Comparison of ENCODE assay signal across 8 cellular contexts in the genomic region with DNA sequence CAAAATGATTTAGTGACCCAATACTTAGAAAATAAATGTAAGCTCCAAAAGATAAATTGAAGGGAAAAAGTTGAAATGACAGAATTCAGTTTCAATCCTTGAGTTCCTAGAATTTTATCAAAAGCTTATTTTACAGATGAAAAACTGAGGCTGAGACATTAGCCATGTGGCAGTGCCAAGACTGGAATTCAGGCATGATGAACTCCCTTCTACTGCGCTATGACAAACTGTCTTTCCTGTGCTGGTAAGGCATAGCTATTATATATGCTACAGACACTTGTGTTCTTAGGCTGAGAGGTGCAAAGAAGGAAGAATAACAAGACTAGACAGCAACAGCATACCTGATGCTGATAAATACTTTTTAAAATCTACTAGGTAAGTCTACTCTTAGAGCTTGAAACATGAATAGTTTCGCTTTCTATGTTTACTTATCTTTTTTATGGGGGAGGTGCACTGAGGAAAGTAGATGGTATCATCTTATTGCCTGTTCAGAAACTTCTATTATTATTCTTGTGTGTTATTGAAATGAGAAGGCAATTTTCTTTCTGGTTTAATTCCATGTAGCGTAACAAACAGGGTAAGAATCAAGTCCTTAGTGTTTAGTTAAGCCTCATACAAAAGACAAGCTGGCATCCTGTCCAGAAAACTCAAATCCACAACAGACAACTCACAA. TPM values are rescaled to one million over a fixed set of nuclear protein-coding genes. Genes with fewer than 3 reads are reported as not detected.
DNase-seq lines count a peak whose midpoint lies in the region; ATAC-seq, FAIRE-seq and TF ChIP-seq lines count a peak whose summit lies in the region.

No MANE protein-coding gene starts in this region.

- TF ChIP-seq POLR2A in NB4 (IDR thresholded peaks at IDR 0.05; ENCODE audit: extremely low read depth, insufficient read length) (no peak), H1 (IDR thresholded peaks at IDR 0.05; ENCODE audit: control extremely low read depth in 1 of 2, low read depth in 2 of 2, low read length in 2 of 2) (no peak)

- H2BK15ac ChIP-seq in H1 (ENCODE audit: low read length): no peak overlapping the region

- POLR2A ChIA-PET in H1 (lab: Charles Lee; ENCODE audit: partially characterized antibody): interaction anchor here (0.6 kb wide), 1 partner anchor 9 kb away, joined by 3 read pairs; no protein-coding TSS in a partner anchor

- no peak for TF ChIP-seq CTCF in CD14-positive monocyte (IDR thresholded peaks at IDR 0.05)
- no peak for TF ChIP-seq CTCF in NB4 (IDR thresholded peaks at IDR 0.05; ENCODE audit: low read depth, low read length)
- no peak for TF ChIP-seq CTCF in H1 (IDR thresholded peaks at IDR 0.05; ENCODE audit: control extremely low read depth in 1 of 3, insufficient read depth in 1 of 3, low read depth in 1 of 3, low read length in 3 of 3)

- ATAC-seq in GM19328 (IDR thresholded peaks at IDR 0.05; ENCODE audit: unreplicated experiment): peak; percentile 24

- H4K91ac ChIP-seq in H1 (replicated peaks; ENCODE audit: insufficient read length, low read length): no peak overlapping the region
- no peak overlapping the region for H4K91ac ChIP-seq in trophoblast cell (ENCODE audit: low read depth, low read length)

- no peak overlapping the region for H2AK5ac ChIP-seq in H1 (ENCODE audit: low read depth, low read length)
- no peak overlapping the region for H2AK5ac ChIP-seq in trophoblast cell (ENCODE audit: low read length)

- H2BK5ac ChIP-seq in H1 (ENCODE audit: low read depth, low read length): no peak overlapping the region
- no peak overlapping the region for H2BK5ac ChIP-seq in trophoblast cell (ENCODE audit: low read depth, low read length, poor library complexity)

- no peak overlapping the region for H3K56ac ChIP-seq in H1 (replicated peaks; ENCODE audit: insufficient read length, low read depth, low read length)

- H3K4ac ChIP-seq in H1 (replicated peaks; ENCODE audit: insufficient read length, low read depth, low read length): no peak overlapping the region
- no peak overlapping the region for H3K4ac ChIP-seq in trophoblast cell (ENCODE audit: low read depth, low read length)

- H4K20me1 ChIP-seq in H1 (replicated peaks in 1 of 2; ENCODE audit: control insufficient read depth in 1 of 2, insufficient read depth in 2 of 2, low read length in 2 of 2): peaks cover 0 to 2% of the 10 kb centered on the region in 2 experiments

- H3K9ac ChIP-seq in H1 (replicated peaks in 1 of 4; ENCODE audit: extremely low read depth in 1 of 4, low read depth in 3 of 4, low read length in 3 of 4): peak overlapping the region in 3 of 4 experiments; percentile 43 to 99 (median 44); a peak in 3 of 7 replicates
- H3K9ac ChIP-seq in trophoblast cell (ENCODE audit: low read length): no peak overlapping the region

- no peak overlapping the region for H4K12ac ChIP-seq in trophoblast cell (ENCODE audit: low read depth, low read length)

- no peaks in the 10 kb centered on the region; the same call in 1 of the 2 replicates for H3K79me1 ChIP-seq in H1 (ENCODE audit: low read depth, low read length)
- H3K79me1 ChIP-seq in trophoblast cell (ENCODE audit: low read length): peaks cover 11% of the 10 kb centered on the region

- CTCF ChIA-PET in H1 (lab: Charles Lee; ENCODE audit: partially characterized antibody): interaction anchor here (0.9 to 1.6 kb wide), 2 partner anchors 28 to 36 kb away, joined by 3 to 7 read pairs; no protein-coding TSS in a partner anchor

- H2BK20ac ChIP-seq in H1 (ENCODE audit: low read length): no peak overlapping the region

- DNase-seq in CD14-positive monocyte (ENCODE audit: low spot score) (no peak), NB4 (ENCODE audit: low read depth) (no peak), H1 (ENCODE audit: low read depth in 1 of 2, low spot score in 2 of 2) (no peak), trophoblast cell (no peak), islet precursor cell (no peak), Ammon's horn (ENCODE audit: low spot score) (no peak)
- no peak for DNase-seq in stimulated activated CD8-positive, alpha-beta memory T cell treated with anti-CD3 and anti-CD28 coated beads, Interleukin-4, amount 100 ng/mL, for 48 hours

- no peak for FAIRE-seq in H1 (lab: Jason Lieb, UNC)

- H3K4me3 ChIP-seq in NB4 (ENCODE audit: low read depth, low read length): peak overlapping the region; percentile 79
- H3K4me3 ChIP-seq in H1 (ENCODE audit: extremely low read depth in 1 of 4, insufficient read depth in 2 of 4, low read depth in 3 of 4, low read length in 4 of 4): peak overlapping the region; percentile 69 to 100 (median 92); a peak in 5 of 8 replicates
- no peak overlapping the region for H3K4me3 ChIP-seq in trophoblast cell (ENCODE audit: low read depth, low read length)

- H3K23me2 ChIP-seq in H1 (ENCODE audit: low read depth, low read length): peaks cover 9% of the 10 kb centered on the region

- H3K9me3 ChIP-seq in H1 (ENCODE audit: insufficient read depth in 2 of 2, low read depth in 1 of 2, low read length in 1 of 2) (no peaks in the 10 kb centered on the region), trophoblast cell (ENCODE audit: insufficient read depth, low read depth, low read length) (no peaks in the 10 kb centered on the region)

- peaks cover 39% of the 10 kb centered on the region for H3K4me1 Mint-ChIP-seq in CD14-positive monocyte

- H3K23ac ChIP-seq in H1 (ENCODE audit: insufficient read length) (no peak overlapping the region), trophoblast cell (ENCODE audit: low read length) (no peak overlapping the region)

- H3K14ac ChIP-seq in H1 (ENCODE audit: insufficient read length): no peak overlapping the region
- H3K14ac ChIP-seq in trophoblast cell (ENCODE audit: low read length): no peak overlapping the region

- H4K8ac ChIP-seq in H1 (ENCODE audit: extremely low read depth, insufficient read depth, low read length): no peak overlapping the region
- H4K8ac ChIP-seq in trophoblast cell (ENCODE audit: low read depth, low read length): no peak overlapping the region

- H3K9me3 Mint-ChIP-seq in CD14-positive monocyte: peaks cover 0 to 4% (median 0%) of the 10 kb centered on the region in 7 donors

- H3K79me2 ChIP-seq in H1 (ENCODE audit: control insufficient read depth in 1 of 2, insufficient read depth in 2 of 2, low read length in 2 of 2) (peaks cover 5 to 27% of the 10 kb centered on the region in 2 experiments; a peak in 3 of 4 replicates), trophoblast cell (ENCODE audit: control insufficient read depth, insufficient read depth, low read length, poor library complexity) (peaks cover 10% of the 10 kb centered on the region)

- H3K27me3 ChIP-seq in H1 (replicated peaks in 1 of 4; ENCODE audit: control insufficient read depth in 3 of 4, extremely low read depth in 1 of 4, insufficient read depth in 3 of 4, low read length in 3 of 4) (no peaks in the 10 kb centered on the region), trophoblast cell (ENCODE audit: insufficient read depth, low read length) (no peaks in the 10 kb centered on the region)

- H2BK120ac ChIP-seq in H1 (replicated peaks; ENCODE audit: low read depth, low read length) (no peak overlapping the region), trophoblast cell (ENCODE audit: insufficient read depth, low read length, poor library complexity) (no peak overlapping the region)

- WGBS in H1 (ENCODE audit: extremely low coverage in 1 of 2, insufficient coverage in 1 of 2, insufficient read length in 1 of 2, insufficient replicate concordance in 2 of 2, low coverage in 1 of 2, low lambda C conversion rate in 2 of 2, missing lambda C conversion rate in 1 of 2), 2 experiments: 87% methylated on average over 3 of the region's 3 CpGs; no CpG with 5 or more reads in 1 of the 2 experiments
- no CpG with 5 or more reads among the region's 3 CpGs for WGBS in trophoblast cell (ENCODE audit: extremely low coverage, insufficient coverage, insufficient read length)

- no peak overlapping the region for H2BK12ac ChIP-seq in H1 (ENCODE audit: low read depth, low read length)
- H2BK12ac ChIP-seq in trophoblast cell (ENCODE audit: low read length): no peak overlapping the region

- no peak for TF ChIP-seq RAD21 in H1 (IDR thresholded peaks at IDR 0.05 in 1 of 2, conservative IDR thresholded peaks at IDR 0.05 in 1 of 2; ENCODE audit: low read depth in 2 of 2, low read length in 2 of 2)

- TF ChIP-seq EP300 in H1 (IDR thresholded peaks at IDR 0.05; ENCODE audit: borderline replicate concordance in 1 of 2, low read depth in 2 of 2, low read length in 2 of 2): no peak

- H3K36me3 ChIP-seq in H1 (ENCODE audit: control insufficient read depth in 2 of 4, insufficient read depth in 4 of 4, low read length in 3 of 4): no peaks in the 10 kb centered on the region
- H3K36me3 ChIP-seq in trophoblast cell (ENCODE audit: control insufficient read depth in 1 of 2, insufficient read depth in 2 of 2, low read length in 2 of 2): no peaks in the 10 kb centered on the region

- peaks cover 0 to 2% (median under 1%) of the 10 kb centered on the region in 3 donors for H3K27me3 Mint-ChIP-seq in CD14-positive monocyte (ENCODE audit: low read depth in 3 of 3)

- peaks cover 0 to 3% (median 1%) of the 10 kb centered on the region in 4 experiments; a peak in 2 of 7 replicates for H3K4me1 ChIP-seq in H1 (replicated peaks in 1 of 4; ENCODE audit: control insufficient read depth in 3 of 4, insufficient read depth in 4 of 4, low read length in 3 of 4)
- H3K4me1 ChIP-seq in trophoblast cell (ENCODE audit: control insufficient read depth in 1 of 2, insufficient read depth in 2 of 2, low read length in 2 of 2): peaks cover 4 to 6% of the 10 kb centered on the region in 2 experiments

- peak overlapping the region; percentile 92 to 98 for H3K4me3 Mint-ChIP-seq in CD14-positive monocyte

- H3K27ac Mint-ChIP-seq in CD14-positive monocyte: peak overlapping the region; percentile 97 to 99 (median 98)

- H3K27ac ChIP-seq in H1 (ENCODE audit: low read depth, low read length) (no peak overlapping the region), trophoblast cell (ENCODE audit: low read depth, low read length) (no peak overlapping the region)

- H4K5ac ChIP-seq in H1 (ENCODE audit: insufficient read length, low read depth, low read length): no peak overlapping the region

- H3K18ac ChIP-seq in H1 (ENCODE audit: extremely low read depth, low read length) (no peak overlapping the region), trophoblast cell (ENCODE audit: low read length) (no peak overlapping the region)

- H3K36me3 Mint-ChIP-seq in CD14-positive monocyte: peaks cover 11% of the 10 kb centered on the region in 2 donors

- peak overlapping the region; percentile 58 to 93 for H3K4me2 ChIP-seq in H1 (ENCODE audit: insufficient read depth in 1 of 2, low read depth in 2 of 2, low read length in 2 of 2)
- H3K4me2 ChIP-seq in trophoblast cell (ENCODE audit: low read length): peak overlapping the region; percentile 66

- intact Hi-C loops in CD14-positive monocyte (cut with micrococcal nuclease): loop anchor here (5.0 to 10.0 kb wide), 3 partner anchors 152 to 755 kb away; partner anchors contain the start of genes HS1BP3 (in 1 of the 2) and LAPTM4A (in 1 of the 2)

- H2AFZ ChIP-seq in H1 (ENCODE audit: low read length): no peak overlapping the region
- H2AFZ ChIP-seq in trophoblast cell (ENCODE audit: insufficient read depth, low read length, poor library complexity): no peak overlapping the region

RNA-seq across cellular contexts. Expression of gene TTC32, which starts 1.8 kb away (rescaled TPM):
- polyA plus RNA-seq in CD14-positive monocyte: 10 to 100 TPM; 17.6 to 20.1 TPM
- 6.7 and 8.7 TPM in 2 replicates for total RNA-seq in H1 (2021; fragmentation: NEBNext Ultra II Directional; extraction: Animal tissue kit (Norgen Biotek cat#: 25700))
- polyA plus RNA-seq in H1 (2011; rRNA removed): 5.8 and 6.8 TPM in 2 replicates
- polyA plus RNA-seq in H1 (2011; cell fraction: cytosol; rRNA removed): 11.5 TPM
- 6.4 TPM for polyA plus RNA-seq in H1 (2011; cell fraction: nucleus; rRNA removed)
- polyA plus RNA-seq in H1 (2012, experiment 1 of 2): 5.5 to 6.4 TPM (median 5.9 TPM) in 4 replicates
- polyA plus RNA-seq in H1 (2012, experiment 2 of 2): 3.1 TPM
- 12.4 TPM for polyA plus RNA-seq in H1 (2013, experiment 1 of 2)
- polyA plus RNA-seq in H1 (2013, experiment 2 of 2): 12.3 TPM
- polyA minus RNA-seq in H1 (2011; rRNA and poly(A)+ RNA removed): 2.4 and 3.2 TPM in 2 replicates
- polyA minus RNA-seq in H1 (2011; cell fraction: cytosol; rRNA and poly(A)+ RNA removed): 2.1 TPM
- polyA minus RNA-seq in H1 (2011; cell fraction: nucleus; rRNA and poly(A)+ RNA removed): 17.7 TPM
- 6.6 and 8.6 TPM in 2 replicates for polyA plus RNA-seq in trophoblast cell (2013)
